In the genomic region with DNA sequence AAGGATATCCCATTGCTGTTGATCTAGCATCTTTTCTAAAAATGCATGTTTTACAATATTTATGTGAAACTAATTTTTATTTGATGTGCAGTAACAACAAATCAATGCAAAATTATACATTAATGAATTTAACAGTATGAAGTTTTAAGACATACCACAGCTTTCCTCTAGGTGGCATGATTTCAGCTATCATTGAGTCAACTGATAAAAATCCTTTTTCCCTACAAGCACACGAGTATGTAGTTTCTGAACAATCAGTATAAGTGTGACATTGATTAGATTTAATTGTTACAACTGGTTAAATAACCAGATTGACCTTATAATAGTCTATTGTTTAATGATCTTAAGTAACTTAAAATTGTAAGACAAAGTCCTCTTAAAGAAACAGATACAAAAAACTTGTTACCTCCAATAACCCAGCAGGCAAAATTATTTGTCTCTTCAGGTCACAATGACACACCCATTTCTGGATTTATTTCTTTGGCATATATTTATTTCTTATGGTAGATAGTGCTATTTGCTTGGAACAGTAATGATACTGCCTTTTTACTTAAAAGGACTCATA, we compare ENCODE assay signal across 9 cellular contexts. TPM values are rescaled to one million over a fixed set of nuclear protein-coding genes. Genes with fewer than 3 reads are reported as not detected.
DNase-seq lines count a peak whose midpoint lies in the region; ATAC-seq and TF ChIP-seq lines count a peak whose summit lies in the region.
"Had no signal": no experiment of that assay in that cellular context is flagged by ENCODE, and none has a peak within 500 bp of the region (broad histone marks: within the 10 kb centered on the region; RNA-seq: fewer than 3 reads in every experiment).

No MANE protein-coding gene starts in this region.

- peaks cover 6% of the 10 kb centered on the region for H3K4me1 ChIP-seq in Loucy (ENCODE audit: insufficient read depth, low read length, poor library complexity, severe bottlenecking)

- TF ChIP-seq CTCF in Loucy (conservative IDR thresholded peaks at IDR 0.05; ENCODE audit: low read length) = peak; percentile 83

- H3K4me2 ChIP-seq in Loucy (ENCODE audit: low read depth, low read length, poor library complexity, severe bottlenecking) = no peak overlapping the region

- no peaks in the 10 kb centered on the region for H3K9me3 Mint-ChIP-seq in immature natural killer cell

- H3K79me2 ChIP-seq in Loucy (ENCODE audit: insufficient read depth, low read length) = no peaks in the 10 kb centered on the region

- H3K27ac Mint-ChIP-seq in immature natural killer cell = no peak overlapping the region

- peaks cover 0 to 6% (median 4%) of the 10 kb centered on the region in 3 donors for H3K27me3 Mint-ChIP-seq in immature natural killer cell (ENCODE audit: low read depth in 3 of 3)

- H2AFZ ChIP-seq in Loucy (ENCODE audit: low read length) = no peak overlapping the region

- H3K9me2 ChIP-seq in Loucy (replicated peaks; ENCODE audit: low read depth, low read length) = no peaks in the 10 kb centered on the region

- no peaks in the 10 kb centered on the region for H3K9me3 ChIP-seq in Loucy (ENCODE audit: insufficient read depth, low read depth, low read length)

- no peaks in the 10 kb centered on the region for H3K27me3 ChIP-seq in Loucy (ENCODE audit: insufficient read depth, low read length, poor library complexity, severe bottlenecking)

- no peaks in the 10 kb centered on the region for H3F3A ChIP-seq in Loucy (ENCODE audit: low read depth)

- no peaks in the 10 kb centered on the region for H3K4me1 Mint-ChIP-seq in immature natural killer cell

- H3K36me3 ChIP-seq in Loucy (ENCODE audit: insufficient read depth, low read length) = no peaks in the 10 kb centered on the region; the same call in 1 of the 2 replicates

- peak; percentile 70 for ATAC-seq in GM21423 (IDR thresholded peaks at IDR 0.05; ENCODE audit: unreplicated experiment)

- DNase-seq in EH (ENCODE audit: low read depth) = peak; percentile 54
- peak; percentile 43 for DNase-seq in amniotic epithelial cell (ENCODE audit: low read depth)
- peak; percentile 75 for DNase-seq in medulla oblongata (ENCODE audit: extremely low spot score)
- no peak for DNase-seq in putamen (ENCODE audit: low spot score)
- no peak for DNase-seq in immature natural killer cell
- no peak for DNase-seq in NCI-H187 (lab: John Stamatoyannopoulos, UW)

- peaks cover 13 to 22% (median 15%) of the 10 kb centered on the region in 3 donors for H3K36me3 Mint-ChIP-seq in immature natural killer cell

- no peak overlapping the region for H3K9ac ChIP-seq in Loucy (ENCODE audit: low read depth, low read length, poor library complexity, severe bottlenecking)

- no peak overlapping the region for H3K4me3 ChIP-seq in Loucy (ENCODE audit: low read length, poor library complexity, severe bottlenecking)
- H3K4me3 ChIP-seq: skin epidermis had no signal

- no peaks in the 10 kb centered on the region for H4K20me1 ChIP-seq in Loucy (ENCODE audit: insufficient read depth, low read length, poor library complexity, severe bottlenecking)

- H3K4me3 Mint-ChIP-seq in immature natural killer cell = no peak overlapping the region

RNA-seq across cellular contexts. Expression of a gene that starts 5.8 kb away (rescaled TPM):
- under 1 TPM in 1 of 3 donors, not detected in 2; 0.07 TPM for polyA plus RNA-seq in immature natural killer cell

RNA-seq across cellular contexts. Expression of a gene that starts 54.3 kb away (rescaled TPM):
- polyA plus RNA-seq in immature natural killer cell = 10 to 100 TPM in 2 of 3 donors, 1 to 10 TPM in 1; 6.4 to 12.8 (median 10.3) TPM

Comparison
In these comparisons a context has a peak if more than half of its experiments do, and no peak if none do; other contexts are left out.
1. DNase-seq: peak in EH (single experiment), amniotic epithelial cell (single experiment) and medulla oblongata (single experiment); none in putamen (single experiment), immature natural killer cell (0 of 3) and NCI-H187 (0 of 2).